4 cellular contexts compared by ENCODE assay signal in the genomic region with DNA sequence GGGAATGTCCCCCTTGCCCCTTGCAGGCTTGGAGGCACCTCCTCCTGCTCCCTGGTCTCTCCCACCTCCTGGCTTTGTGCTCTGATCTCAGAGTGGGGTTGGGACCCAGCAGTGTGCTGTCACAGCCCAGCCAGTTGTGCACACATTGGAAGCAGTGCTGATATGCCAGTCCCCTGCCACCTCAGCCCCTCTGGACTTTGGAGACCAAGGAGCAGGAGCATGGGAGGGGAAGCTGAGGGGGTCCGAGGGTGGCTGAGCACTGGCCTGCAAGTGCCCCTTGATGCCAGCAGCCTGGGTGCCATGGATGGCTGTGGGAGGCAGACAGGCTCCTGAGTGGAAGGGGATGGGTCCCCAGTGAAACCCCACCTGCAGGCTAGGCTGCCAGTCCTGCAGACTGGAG.
"Had no signal": no experiment of that assay in that cellular context is flagged by ENCODE, and none has a peak within 500 bp of the region (broad histone marks: within the 10 kb centered on the region; RNA-seq: fewer than 3 reads in every experiment).

No MANE protein-coding gene starts in this region.

- H3K27me3 Mint-ChIP-seq: IgD-negative memory B cell had no signal

- H3K27ac Mint-ChIP-seq: IgD-negative memory B cell had no signal

- DNase-seq: IMR-90, KBM-7, KG1 had no signal

- H3K4me3 Mint-ChIP-seq: IgD-negative memory B cell had no signal

- H3K4me1 Mint-ChIP-seq: IgD-negative memory B cell had no signal
